In the genomic region with DNA sequence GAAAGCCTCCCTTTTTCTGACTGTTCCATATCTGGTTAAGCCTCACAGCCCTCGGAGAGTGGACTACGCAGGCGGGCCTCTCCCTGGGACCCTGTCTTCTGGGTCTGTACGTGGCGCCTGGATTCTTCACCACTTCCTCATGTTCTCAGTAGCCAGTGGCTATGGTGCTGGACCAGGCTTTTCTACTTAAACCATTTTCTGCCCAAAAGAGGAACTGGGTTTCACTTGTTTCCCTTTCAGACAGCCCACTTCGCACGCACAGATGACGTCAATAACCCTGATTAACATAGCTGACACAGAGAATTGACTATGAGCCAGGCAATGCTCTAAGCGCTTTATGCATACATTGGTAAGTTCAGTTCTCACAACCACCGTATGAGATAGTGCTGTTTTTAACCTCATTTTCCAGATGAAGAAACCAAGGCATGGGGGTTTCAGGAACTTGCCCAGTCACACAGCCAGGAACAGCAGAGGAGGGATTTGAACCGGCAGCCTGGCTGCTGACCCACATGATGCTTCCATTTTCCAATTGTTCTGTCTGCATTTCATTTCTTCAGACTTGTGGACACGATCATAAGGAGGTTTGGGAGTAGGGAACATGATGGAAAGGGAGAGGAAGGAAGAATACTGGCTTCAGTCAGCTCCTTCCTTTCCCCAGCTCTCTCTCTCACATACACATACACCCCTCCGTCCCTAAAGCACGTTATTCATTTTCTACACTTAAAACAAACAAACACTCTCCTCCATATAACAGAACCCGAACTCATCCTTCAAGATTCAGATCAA, we compare ENCODE assay signal across 8 cellular contexts. TPM values are rescaled to one million over a fixed set of nuclear protein-coding genes. Genes with fewer than 3 reads are reported as not detected.
DNase-seq lines count a peak whose midpoint lies in the region; ATAC-seq lines count a peak whose summit lies in the region.

No MANE protein-coding gene starts in this region.

- ATAC-seq in GM18868 (IDR thresholded peaks at IDR 0.05; ENCODE audit: unreplicated experiment) = peak; percentile 87
- ATAC-seq in HG02678 (IDR thresholded peaks at IDR 0.05; ENCODE audit: unreplicated experiment) = peak; percentile 77
- peak; percentile 53 for ATAC-seq in stimulated activated naive CD8-positive, alpha-beta T cell treated with anti-CD3 and anti-CD28 coated beads, Interleukin-15, Interleukin-2, amounts not matched to agents 100 U/mL and 50 U/mL, for 24 hours

- DNase-seq in NOMO-1 treated with dmso at 0.1 percent for 144 hours (lab: John Stamatoyannopoulos, UW; ENCODE audit: unreplicated experiment) (peak; percentile 91), fibroblast of gingiva (ENCODE audit: low read depth) (peak; percentile 20), T1000 (lab: John Stamatoyannopoulos, UW) (no peak), SK-N-DZ (ENCODE audit: low spot score) (no peak), NCI-H226 (no peak)
- peak; percentile 40 for DNase-seq in stimulated activated naive CD8-positive, alpha-beta T cell treated with anti-CD3 and anti-CD28 coated beads, Interleukin-15, Interleukin-2, amounts not matched to agents 100 U/mL and 50 U/mL, for 24 hours

RNA-seq across cellular contexts. Expression of gene MYOM1, which starts 41.7 kb away (rescaled TPM):
- 0.05 TPM in 2 replicates for polyA plus RNA-seq in SK-N-DZ (2014; cell fraction: cytosol; rRNA removed)
- polyA plus RNA-seq in SK-N-DZ (2014; cell fraction: nucleus; rRNA removed) = 0.12 and 0.25 TPM in 2 replicates

Comparison
In these comparisons a context has a peak if more than half of its experiments do, and no peak if none do; other contexts are left out.
1. DNase-seq: peak in NOMO-1 treated with dmso at 0.1 percent for 144 hours (single experiment), fibroblast of gingiva (single experiment) and stimulated activated naive CD8-positive, alpha-beta T cell treated with anti-CD3 and anti-CD28 coated beads, Interleukin-15, Interleukin-2, amounts not matched to agents 100 U/mL and 50 U/mL, for 24 hours (single experiment); none in T1000 (single experiment), SK-N-DZ (single experiment) and NCI-H226 (single experiment).
2. Peak in every context shown above with its lines, with median percentiles within 50 percentile points of each other: ATAC-seq.